In genomic region chr1:110209715-110210603, GRCh38 we compare ENCODE assay signal across 8 cellular contexts. TPM values are rescaled to one million over a fixed set of nuclear protein-coding genes. Genes with fewer than 3 reads are reported as not detected.
DNase-seq lines count a peak whose midpoint lies in the region; ATAC-seq, FAIRE-seq and TF ChIP-seq lines count a peak whose summit lies in the region.

Gene KCNC4 (plus strand): TSS chr1:110210314. CDS start chr1:110211500, 1,186 bp downstream.

- H2AFZ ChIP-seq in PC-3 (ENCODE audit: low read length) = peak within 1 kb of the TSS; percentile 95

- CTCF ChIA-PET in PC-3 (lab: Charles Lee) = interaction anchor here (0.5 to 4.3 kb wide), 2 partner anchors 91 to 103 kb away, joined by 4 to 53 read pairs; no protein-coding TSS in a partner anchor

- ATAC-seq in GM21381 (IDR thresholded peaks at IDR 0.05; ENCODE audit: unreplicated experiment) = peak; percentile 82
- peak; percentile 78 for ATAC-seq in PC-3

- no peaks in the 10 kb centered on the region for H3K79me2 ChIP-seq in PC-3 (ENCODE audit: low read length)

- TF ChIP-seq CTCF in PC-3 (conservative IDR thresholded peaks at IDR 0.05; ENCODE audit: low read depth, low read length) = no peak

- no peaks in the 10 kb centered on the region for H3F3A ChIP-seq in PC-3 (ENCODE audit: low read length, unreplicated experiment)

- H3K27ac ChIP-seq in PC-3 (ENCODE audit: low read length) (no peak within 1 kb of the TSS), esophagus (ENCODE audit: low read depth in 2 of 2, low read length in 1 of 2) (peak within 1 kb of the TSS; percentile 84 to 94)

- H3K4me3 ChIP-seq in PC-3 (ENCODE audit: low read length) (peak within 1 kb of the TSS; percentile 83), esophagus (ENCODE audit: low read depth in 1 of 2, low read length in 2 of 2) (peak within 1 kb of the TSS; percentile 61 to 62), mucosa of stomach (ENCODE audit: low read length) (peak within 1 kb of the TSS; percentile 25)

- H3K4me2 ChIP-seq in PC-3 (ENCODE audit: low read length) = peak within 1 kb of the TSS; percentile 99

- 2 to 3% methylated on average over 57 to 103 of the region's 103 CpGs for WGBS in esophagus, 2 donors

- H4K20me1 ChIP-seq in PC-3 (ENCODE audit: low read length) = no peaks in the 10 kb centered on the region; the same call in 1 of the 2 replicates

- intact Hi-C loops in PC-3 (cut with micrococcal nuclease) = no loop called here

- peak; percentile 13 for FAIRE-seq in HTR-8/SVneo (lab: Jason Lieb, UNC)

- H3K9me3 ChIP-seq in PC-3 (ENCODE audit: low read length) (no peaks in the 10 kb centered on the region), esophagus (ENCODE audit: control insufficient read depth in 2 of 2, insufficient read depth in 1 of 2, low read depth in 1 of 2, low read length in 1 of 2) (no peaks in the 10 kb centered on the region), mucosa of stomach (ENCODE audit: control insufficient read depth, low read length) (no peaks in the 10 kb centered on the region)

- POLR2A ChIA-PET in PC-3 (lab: Charles Lee; ENCODE audit: unreplicated experiment) = no interaction called here

- DNase-seq in COR-L47 (lab: John Stamatoyannopoulos, UW) (peak; percentile 84), HTR-8/SVneo (ENCODE audit: insufficient read length, low spot score) (peak; percentile 67), PC-3 (peak; percentile 79)
- peak; percentile 90 for DNase-seq in activated T-cell treated with anti-CD3 and anti-CD28 coated beads, Interleukin-2, amount 50 U/mL, for 1 hour
- peak; percentile 66 to 87 for DNase-seq in stimulated activated CD8-positive, alpha-beta memory T cell treated with anti-CD3 and anti-CD28 coated beads, Interleukin-4, amount 100 ng/mL, for 4 hours (ENCODE audit: low read depth in 2 of 2, low spot score in 1 of 2)

- H3K36me3 ChIP-seq in PC-3 (ENCODE audit: low read depth, low read length) (no peaks in the 10 kb centered on the region), esophagus (ENCODE audit: control insufficient read depth in 2 of 2, insufficient read depth in 2 of 2, low read length in 1 of 2) (no peaks in the 10 kb centered on the region), mucosa of stomach (ENCODE audit: control insufficient read depth, insufficient read depth, low read length) (no peaks in the 10 kb centered on the region)

- H3K4me1 ChIP-seq in PC-3 (ENCODE audit: insufficient read depth, low read length) (peaks cover 30% of the 10 kb centered on the region; the same call in 1 of the 2 replicates), esophagus (ENCODE audit: control insufficient read depth in 2 of 2, insufficient read depth in 2 of 2, low read length in 1 of 2) (peaks cover 2 to 23% of the 10 kb centered on the region in 2 donors), mucosa of stomach (ENCODE audit: control insufficient read depth, insufficient read depth, low read length) (peaks cover 27% of the 10 kb centered on the region)

- H3K9me2 ChIP-seq in PC-3 (replicated peaks; ENCODE audit: low read length) = no peaks in the 10 kb centered on the region

- H3K27me3 ChIP-seq in PC-3 (ENCODE audit: low read length) (no peaks in the 10 kb centered on the region), esophagus (ENCODE audit: control insufficient read depth in 1 of 2, insufficient read depth in 2 of 2, low read length in 2 of 2) (no peaks in the 10 kb centered on the region), mucosa of stomach (ENCODE audit: control insufficient read depth, insufficient read depth, low read length) (peaks cover 22% of the 10 kb centered on the region)

- H3K9ac ChIP-seq in PC-3 (ENCODE audit: low read length) (peak within 1 kb of the TSS; percentile 63), mucosa of stomach (ENCODE audit: low read length) (peak within 1 kb of the TSS; percentile 71)

- BruUV-seq in PC-3 (replicated peaks; lab: Mats Ljungman, UMichigan) = no TSS peak

RNA-seq across cellular contexts. Expression of gene KCNC4, which starts in this region (rescaled TPM):
- 1.6 and 3.6 TPM in 2 replicates for total RNA-seq in PC-3 (2014; rRNA removed)
- 1 to 10 TPM; 1.8 to 1.9 TPM for polyA plus RNA-seq in esophagus

Comparison
In these comparisons a context has a peak if more than half of its experiments do, and no peak if none do; other contexts are left out.
1. H3K4me3 ChIP-seq: peak in every context shown above with its lines; median percentile 83 in PC-3; 62 in esophagus; 25 in mucosa of stomach.